In genomic region chr2:25257032-25257455, GRCh38 we compare ENCODE assay signal across 11 cellular contexts.
DNase-seq lines count a peak whose midpoint lies in the region; ATAC-seq and TF ChIP-seq lines count a peak whose summit lies in the region.
"Had no signal": no experiment of that assay in that cellular context is flagged by ENCODE, and none has a peak within 500 bp of the region (broad histone marks: within the 10 kb centered on the region; RNA-seq: fewer than 3 reads in every experiment).

No MANE protein-coding gene starts in this region.

- DNase-seq in GM04504 (ENCODE audit: low read depth) (peak; percentile 25), cardiac muscle cell (ENCODE audit: low read depth in 1 of 2, low spot score in 1 of 2) (peak; percentile 62 to 91), retinal pigment epithelial cell (ENCODE audit: low read depth) (peak; percentile 57), NCI-H226 (no peak)
- no peak for DNase-seq in activated naive CD4-positive, alpha-beta T cell treated with anti-CD3 and anti-CD28 coated beads, Interleukin-2, amount 50 U/mL, for 72 hours (ENCODE audit: low spot score in 2 of 2)
- DNase-seq: activated CD4-positive, alpha-beta T cell treated with anti-CD3 and anti-CD28 coated beads for 48 hours; naive B cell; NCI-H2029 treated with DMSO at 0.1 percent for 48 hours had no signal

- peak overlapping the region; percentile 83 for H3K27ac ChIP-seq in cardiac muscle cell

- peaks cover 16 to 22% of the 10 kb centered on the region in 2 donors for H3K36me3 Mint-ChIP-seq in activated naive CD4-positive, alpha-beta T cell treated with anti-CD3 and anti-CD28 coated beads, Interleukin-2, amount 50 U/mL, for 72 hours

- peaks cover 49% of the 10 kb centered on the region for H3K4me1 ChIP-seq in cardiac muscle cell (ENCODE audit: low read depth)

- H3K4me3 ChIP-seq in cardiac muscle cell (no peak overlapping the region), retinal pigment epithelial cell (ENCODE audit: low read length) (no peak overlapping the region)

- H3K9me3 Mint-ChIP-seq in activated naive CD4-positive, alpha-beta T cell treated with anti-CD3 and anti-CD28 coated beads, Interleukin-2, amount 50 U/mL, for 72 hours = no peaks in the 10 kb centered on the region
- H3K9me3 Mint-ChIP-seq: naive B cell had no signal

- TF ChIP-seq CTCF in cardiac muscle cell (IDR thresholded peaks at IDR 0.05; ENCODE audit: low read depth, low read length) (no peak), retinal pigment epithelial cell (conservative IDR thresholded peaks at IDR 0.05; ENCODE audit: low read depth, low read length) (no peak)

- ATAC-seq in SK-N-SH treated with all-trans-retinoic acid at 6 μM for 48 hours = peak; percentile 86
- ATAC-seq in GM21367 (IDR thresholded peaks at IDR 0.05; ENCODE audit: unreplicated experiment) = no peak
- no peak for ATAC-seq in activated naive CD4-positive, alpha-beta T cell treated with anti-CD3 and anti-CD28 coated beads, Interleukin-2, amount 50 U/mL, for 72 hours
- no peak for ATAC-seq in GM21515 (IDR thresholded peaks at IDR 0.05; ENCODE audit: unreplicated experiment)

- no peaks in the 10 kb centered on the region for H3K36me3 ChIP-seq in cardiac muscle cell

- no peaks in the 10 kb centered on the region for H3K27me3 ChIP-seq in cardiac muscle cell

- no peak overlapping the region for H3K27ac Mint-ChIP-seq in activated naive CD4-positive, alpha-beta T cell treated with anti-CD3 and anti-CD28 coated beads, Interleukin-2, amount 50 U/mL, for 72 hours
- H3K27ac Mint-ChIP-seq: naive B cell had no signal

- no peaks in the 10 kb centered on the region for H3K9me3 ChIP-seq in cardiac muscle cell (ENCODE audit: low read depth)

TF ChIP-seq in SK-N-SH treated with all-trans-retinoic acid at 6 μM for 48 hours, 23 proteins besides CTCF, POLR2A, EP300 and RAD21:
- TF ChIP-seq OSR1 (CRISPR knock-in tag; IDR thresholded peaks at IDR 0.05) = no peak
- no peak for TF ChIP-seq PPARA (CRISPR knock-in tag; IDR thresholded peaks at IDR 0.05; ENCODE audit: borderline replicate concordance)
- TF ChIP-seq ZFP3 (CRISPR knock-in tag; IDR thresholded peaks at IDR 0.05) = no peak
- no peak for TF ChIP-seq ESRRG (CRISPR knock-in tag; IDR thresholded peaks at IDR 0.05)
- no peak for TF ChIP-seq ZC3H10 (CRISPR knock-in tag; IDR thresholded peaks at IDR 0.05)
- TF ChIP-seq, protein P1, sequence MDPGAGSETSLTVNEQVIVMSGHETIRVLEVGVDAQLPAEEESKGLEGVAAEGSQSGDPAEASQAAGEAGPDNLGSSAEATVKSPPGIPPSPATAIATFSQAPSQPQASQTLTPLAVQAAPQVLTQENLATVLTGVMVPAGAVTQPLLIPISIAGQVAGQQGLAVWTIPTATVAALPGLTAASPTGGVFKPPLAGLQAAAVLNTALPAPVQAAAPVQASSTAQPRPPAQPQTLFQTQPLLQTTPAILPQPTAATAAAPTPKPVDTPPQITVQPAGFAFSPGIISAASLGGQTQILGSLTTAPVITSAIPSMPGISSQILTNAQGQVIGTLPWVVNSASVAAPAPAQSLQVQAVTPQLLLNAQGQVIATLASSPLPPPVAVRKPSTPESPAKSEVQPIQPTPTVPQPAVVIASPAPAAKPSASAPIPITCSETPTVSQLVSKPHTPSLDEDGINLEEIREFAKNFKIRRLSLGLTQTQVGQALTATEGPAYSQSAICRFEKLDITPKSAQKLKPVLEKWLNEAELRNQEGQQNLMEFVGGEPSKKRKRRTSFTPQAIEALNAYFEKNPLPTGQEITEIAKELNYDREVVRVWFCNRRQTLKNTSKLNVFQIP (CRISPR knock-in tag; IDR thresholded peaks at IDR 0.05; ENCODE audit: borderline replicate concordance, low read depth) = no peak
- no peak for TF ChIP-seq ISL1 (CRISPR knock-in tag; IDR thresholded peaks at IDR 0.05)
- TF ChIP-seq, protein P2, sequence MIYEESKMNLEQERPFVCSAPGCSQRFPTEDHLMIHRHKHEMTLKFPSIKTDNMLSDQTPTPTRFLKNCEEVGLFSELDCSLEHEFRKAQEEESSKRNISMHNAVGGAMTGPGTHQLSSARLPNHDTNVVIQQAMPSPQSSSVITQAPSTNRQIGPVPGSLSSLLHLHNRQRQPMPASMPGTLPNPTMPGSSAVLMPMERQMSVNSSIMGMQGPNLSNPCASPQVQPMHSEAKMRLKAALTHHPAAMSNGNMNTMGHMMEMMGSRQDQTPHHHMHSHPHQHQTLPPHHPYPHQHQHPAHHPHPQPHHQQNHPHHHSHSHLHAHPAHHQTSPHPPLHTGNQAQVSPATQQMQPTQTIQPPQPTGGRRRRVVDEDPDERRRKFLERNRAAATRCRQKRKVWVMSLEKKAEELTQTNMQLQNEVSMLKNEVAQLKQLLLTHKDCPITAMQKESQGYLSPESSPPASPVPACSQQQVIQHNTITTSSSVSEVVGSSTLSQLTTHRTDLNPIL (CRISPR knock-in tag; IDR thresholded peaks at IDR 0.05; ENCODE audit: low read depth) = no peak
- TF ChIP-seq ZNF70 (CRISPR knock-in tag; IDR thresholded peaks at IDR 0.05) = no peak

Comparison
In these comparisons a context has a peak if more than half of its experiments do, and no peak if none do; other contexts are left out.
1. DNase-seq: peak in GM04504 (single experiment), cardiac muscle cell (2 of 2) and retinal pigment epithelial cell (single experiment); none in NCI-H226 (single experiment) and activated naive CD4-positive, alpha-beta T cell treated with anti-CD3 and anti-CD28 coated beads, Interleukin-2, amount 50 U/mL, for 72 hours (0 of 2).